8 cellular contexts compared by ENCODE assay signal in the genomic region with DNA sequence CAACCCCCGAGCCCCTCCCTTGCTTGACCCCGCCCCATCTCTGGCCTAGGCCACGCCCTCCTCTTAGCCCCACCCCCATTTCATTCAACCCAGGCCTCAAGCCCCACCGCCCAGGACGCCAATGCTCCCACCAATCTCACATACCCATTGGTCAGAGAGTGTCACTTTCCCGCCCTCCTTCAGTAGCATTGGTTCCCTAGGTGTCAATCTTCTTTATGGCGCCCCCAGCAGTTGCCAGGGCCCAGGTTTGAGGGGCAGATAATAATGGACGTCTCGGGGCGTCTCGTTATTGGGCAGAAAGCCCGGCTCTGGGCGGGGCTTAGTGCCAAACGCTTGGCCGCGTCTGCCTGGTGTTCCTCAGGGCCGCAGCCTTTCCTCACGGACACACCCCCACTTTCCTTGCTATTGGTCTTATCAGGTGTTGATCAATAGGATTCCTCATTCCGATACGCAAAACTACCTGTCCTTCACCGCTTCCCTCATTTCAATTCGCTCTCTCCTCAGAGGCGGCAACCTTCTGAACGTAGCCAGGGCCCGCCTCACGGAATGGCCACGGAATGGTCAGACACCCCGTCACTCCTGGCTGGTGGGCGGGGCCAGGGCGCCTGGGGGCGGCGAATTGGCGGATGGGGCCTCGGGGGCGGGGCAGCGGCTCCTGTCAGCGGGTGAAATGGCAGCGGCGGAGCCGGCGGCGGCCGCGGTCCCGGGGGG. TPM values are rescaled to one million over a fixed set of nuclear protein-coding genes. Genes with fewer than 3 reads are reported as not detected.
DNase-seq lines count a peak whose midpoint lies in the region; ATAC-seq and TF ChIP-seq lines count a peak whose summit lies in the region.

A gene (plus strand): TSS at position 658 of the 711 bp plus-strand sequence. CDS start 16,325 bp downstream, outside the sequence.

- H3K9me3 ChIP-seq in hepatocyte (ENCODE audit: low read depth) (no peaks in the 10 kb centered on the region), aorta (ENCODE audit: control insufficient read depth, low read length) (no peaks in the 10 kb centered on the region)

- TF ChIP-seq CTCF in astrocyte of the spinal cord (IDR thresholded peaks at IDR 0.05; ENCODE audit: low read depth, low read length) (no peak), hepatocyte (IDR thresholded peaks at IDR 0.05; ENCODE audit: poor library complexity) (no peak)

- H3K27ac ChIP-seq in hepatocyte (no peak within 1 kb of the TSS), rectal smooth muscle tissue (ENCODE audit: low read depth, low read length) (no peak within 1 kb of the TSS), aorta (ENCODE audit: low read depth in 1 of 2, low read length in 2 of 2) (no peak within 1 kb of the TSS)

- peak within 1 kb of the TSS; percentile 40 for H2AFZ ChIP-seq in hepatocyte

- H3K9me2 ChIP-seq in hepatocyte (replicated peaks; ENCODE audit: insufficient read depth): no peaks in the 10 kb centered on the region

- H3K9ac ChIP-seq in rectal smooth muscle tissue (ENCODE audit: low read length): no peak within 1 kb of the TSS

- DNase-seq in NCI-H2029 (lab: John Stamatoyannopoulos, UW) (peak; percentile 100), T1000 (lab: John Stamatoyannopoulos, UW) (peak; percentile 99), astrocyte of the spinal cord (ENCODE audit: low read depth, low spot score) (peak; percentile 100), hepatocyte (ENCODE audit: low spot score) (peak; percentile 100), aorta (peak; percentile 99)

- intact Hi-C loops in aorta (cut with DNase I): loop anchor here in 1 of 2 donors (1.0 kb wide), 1 partner anchor 74 kb away; a partner anchor contains a TSS

- peak within 1 kb of the TSS; percentile 92 for H3K4me2 ChIP-seq in hepatocyte

- peak; percentile 86 for ATAC-seq in GM18502 (IDR thresholded peaks at IDR 0.05; ENCODE audit: poor library complexity, unreplicated experiment)
- peak; percentile 87 for ATAC-seq in HG02981 (IDR thresholded peaks at IDR 0.05; ENCODE audit: unreplicated experiment)
- ATAC-seq in aorta (ENCODE audit: low FRiP score): peak; percentile 98

- in situ Hi-C loops in astrocyte of the spinal cord (cut with HindIII; ENCODE audit: low sequenced_read_pairs): no loop called here

- WGBS in hepatocyte (ENCODE audit: low lambda C conversion rate, missing lambda C conversion rate): 2% methylated on average over 28 of the region's 45 CpGs
- 1% methylated on average over 42 to 45 of the region's 45 CpGs for WGBS in aorta, 2 donors

- H3K4me1 ChIP-seq in hepatocyte (ENCODE audit: insufficient read depth) (peaks cover 3% of the 10 kb centered on the region), rectal smooth muscle tissue (ENCODE audit: control insufficient read depth, insufficient read depth, low read length) (peaks cover 3% of the 10 kb centered on the region), aorta (ENCODE audit: control insufficient read depth in 1 of 2, insufficient read depth in 2 of 2, low read length in 2 of 2) (no peaks in the 10 kb centered on the region)

- H4K20me1 ChIP-seq in hepatocyte (ENCODE audit: insufficient read depth, poor library complexity, severe bottlenecking): no peaks in the 10 kb centered on the region

- H3K36me3 ChIP-seq in hepatocyte (replicated peaks; ENCODE audit: insufficient read depth, low read depth) (no peaks in the 10 kb centered on the region), rectal smooth muscle tissue (ENCODE audit: control insufficient read depth, insufficient read depth, low read length) (no peaks in the 10 kb centered on the region), aorta (ENCODE audit: control insufficient read depth in 1 of 2, insufficient read depth in 2 of 2, low read length in 1 of 2) (no peaks in the 10 kb centered on the region)

- peaks cover 9% of the 10 kb centered on the region for H3K79me2 ChIP-seq in hepatocyte

- H3K27me3 ChIP-seq in hepatocyte (no peaks in the 10 kb centered on the region), rectal smooth muscle tissue (ENCODE audit: control insufficient read depth, insufficient read depth, low read length) (no peaks in the 10 kb centered on the region), aorta (ENCODE audit: control insufficient read depth in 1 of 2, insufficient read depth in 2 of 2, low read length in 1 of 2) (no peaks in the 10 kb centered on the region)

- peak within 1 kb of the TSS; percentile 63 for H3K4me3 ChIP-seq in astrocyte of the spinal cord (ENCODE audit: low read depth, low read length)
- H3K4me3 ChIP-seq in hepatocyte: peak within 1 kb of the TSS; percentile 45
- H3K4me3 ChIP-seq in rectal smooth muscle tissue (ENCODE audit: low read length): peak within 1 kb of the TSS; percentile 75
- peak within 1 kb of the TSS; percentile 70 to 83 for H3K4me3 ChIP-seq in aorta (ENCODE audit: low read length in 2 of 2)

RNA-seq across cellular contexts. Expression of the gene that starts here (rescaled TPM):
- total RNA-seq in hepatocyte (10.7 and 12.4 TPM in 2 replicates), aorta (10 to 100 TPM; 13.0 to 13.4 TPM)
- polyA plus RNA-seq in hepatocyte (11.5 and 13.1 TPM in 2 replicates), aorta (10 to 100 TPM in 1 of 2 donors, 1 to 10 TPM in 1; 4.3 to 11.9 TPM)
